ENCODE assay signal across 1 cellular context in genomic region chr6:87139927-87140326, GRCh38.
TF ChIP-seq lines count a peak whose summit lies in the region.

No MANE protein-coding gene starts in this region.

TF ChIP-seq in HepG2, 621 proteins besides CTCF, POLR2A, EP300 and RAD21:
- TF ChIP-seq UBTF (CRISPR knock-in tag; IDR thresholded peaks at IDR 0.05), result peak; percentile 19; the same call in 1 of the 2 replicates
